8 cellular contexts compared by ENCODE assay signal in the genomic region with DNA sequence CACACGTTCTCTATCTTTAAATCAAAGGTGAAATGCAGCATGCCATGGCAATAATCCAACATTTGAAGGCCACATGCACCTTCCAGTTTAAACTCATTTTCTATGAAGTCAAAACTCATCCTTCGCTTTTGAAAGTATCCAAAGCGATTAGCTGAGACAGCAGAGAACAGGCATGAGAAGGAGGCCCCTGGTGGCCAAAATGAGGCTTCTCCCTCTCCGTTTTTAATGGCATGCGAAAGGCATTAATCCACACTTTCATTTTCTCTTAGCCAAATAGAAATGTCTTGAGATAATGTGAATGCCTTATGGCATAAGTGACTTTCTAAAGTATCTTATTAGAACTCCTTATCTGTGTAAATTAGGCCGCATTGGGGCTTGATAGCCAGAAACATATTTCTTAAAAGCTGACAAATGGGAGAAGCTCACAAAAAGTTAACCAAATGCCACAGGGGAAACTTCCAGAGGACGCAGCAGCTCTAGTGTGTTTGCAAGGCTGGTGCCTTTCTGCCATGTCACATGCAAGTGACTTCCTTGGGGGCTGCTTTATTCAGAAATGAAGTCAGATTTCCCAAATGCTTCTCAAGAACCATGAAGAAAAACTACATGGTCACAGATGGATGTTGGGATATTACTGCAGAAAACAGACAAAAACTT.
DNase-seq lines count a peak whose midpoint lies in the region; ATAC-seq, FAIRE-seq and TF ChIP-seq lines count a peak whose summit lies in the region.

No MANE protein-coding gene starts in this region.

- no peaks in the 10 kb centered on the region for H3K4me1 Mint-ChIP-seq in Caco-2 (ENCODE audit: low read depth, unreplicated experiment)

- no peak for TF ChIP-seq RAD21 in HepG2 (CRISPR knock-in tag; IDR thresholded peaks at IDR 0.05)

- intact Hi-C loops in Caco-2 (cut with micrococcal nuclease; ENCODE audit: unreplicated experiment) (loop anchor here (2.0 kb wide), 1 partner anchor 24 kb away; no protein-coding TSS in a partner anchor), adrenal gland (cut with DNase I) (no loop called here), HepG2 (cut with micrococcal nuclease; ENCODE audit: unreplicated experiment) (no loop called here)

- POLR2A ChIA-PET in Caco-2 (lab: Charles Lee) = no interaction called here
- POLR2A ChIA-PET in HepG2 (lab: Yijun Ruan, JAX) = no interaction called here

- TF ChIP-seq EP300 in HepG2 (IDR thresholded peaks at IDR 0.05; ENCODE audit: low read depth in 2 of 2, low read length in 2 of 2) (no peak), HepG2 (CRISPR knock-in tag; IDR thresholded peaks at IDR 0.05; ENCODE audit: borderline replicate concordance) (no peak)

- no peak overlapping the region for H3K27ac Mint-ChIP-seq in Caco-2 (ENCODE audit: unreplicated experiment)

- FAIRE-seq in HepG2 (lab: Jason Lieb, UNC) = no peak

- H3K4me3 ChIP-seq in Caco-2 (ENCODE audit: low read depth, low read length) = no peak overlapping the region
- H3K4me3 ChIP-seq in adrenal gland = peak overlapping the region in 1 of 4 donors; percentile 53
- H3K4me3 ChIP-seq in HepG2 (replicated peaks in 1 of 3; ENCODE audit: insufficient read depth in 1 of 3, low read depth in 2 of 3, low read length in 3 of 3) = no peak overlapping the region

- no peaks in the 10 kb centered on the region for H3K36me3 Mint-ChIP-seq in Caco-2 (ENCODE audit: insufficient read depth, unreplicated experiment)

- no peaks in the 10 kb centered on the region for H3K79me2 ChIP-seq in HepG2 (ENCODE audit: insufficient read depth, low read length)

- CTCF ChIA-PET in Caco-2 (lab: Charles Lee) = interaction anchor here (0.6 to 0.8 kb wide), 2 partner anchors 25 to 26 kb away, joined by 3 to 5 read pairs; no protein-coding TSS in a partner anchor
- CTCF ChIA-PET in HepG2 (lab: Yijun Ruan, JAX; ENCODE audit: low intra/inter-chr PET ratio, low total read pairs) = no interaction called here

- peaks cover 2% of the 10 kb centered on the region for H3K27me3 Mint-ChIP-seq in Caco-2 (ENCODE audit: insufficient read depth, unreplicated experiment)

- H3K36me3 ChIP-seq in Caco-2 (ENCODE audit: control insufficient read depth, insufficient read depth, low read length) = no peaks in the 10 kb centered on the region
- no peaks in the 10 kb centered on the region for H3K36me3 ChIP-seq in adrenal gland (replicated peaks in 1 of 2)
- no peaks in the 10 kb centered on the region for H3K36me3 ChIP-seq in HepG2 (replicated peaks in 1 of 2; ENCODE audit: control insufficient read depth in 1 of 2, insufficient read depth in 2 of 2, low read length in 2 of 2)

- H3K4me1 ChIP-seq in Caco-2 (no peaks in the 10 kb centered on the region), adrenal gland (replicated peaks in 1 of 2) (no peaks in the 10 kb centered on the region), HepG2 (ENCODE audit: insufficient read depth, low read length) (no peaks in the 10 kb centered on the region)

- in situ Hi-C loops in HepG2 (cut with HindIII; ENCODE audit: extremely low pct_ligation_motif_present, low pct_unique_long_range_greater_than_20kb) = no loop called here

- no peak overlapping the region for H2AFZ ChIP-seq in HepG2 (ENCODE audit: low read length)

- H3K9ac ChIP-seq in HepG2 (ENCODE audit: insufficient read depth, low read depth, low read length) = no peak overlapping the region

- TF ChIP-seq CTCF in Caco-2 (IDR thresholded peaks at IDR 0.05; ENCODE audit: insufficient read depth in 1 of 2, low read depth in 1 of 2, low read length in 1 of 2, severe bottlenecking in 1 of 2, unreplicated experiment in 1 of 2) (peak; percentile 46 to 72), adrenal gland (IDR thresholded peaks at IDR 0.05) (peak; percentile 46 to 72 (median 53)), HepG2 (CRISPR knock-in tag; IDR thresholded peaks at IDR 0.05) (no peak)

- no peaks in the 10 kb centered on the region for H3K27me3 ChIP-seq in Caco-2 (replicated peaks; ENCODE audit: control insufficient read depth, insufficient read depth, low read length)
- H3K27me3 ChIP-seq in adrenal gland = no peaks in the 10 kb centered on the region
- no peaks in the 10 kb centered on the region for H3K27me3 ChIP-seq in HepG2 (ENCODE audit: control insufficient read depth in 1 of 2, insufficient read depth in 2 of 2, low read length in 2 of 2)

- no peaks in the 10 kb centered on the region for H3K9me3 ChIP-seq in Caco-2
- H3K9me3 ChIP-seq in adrenal gland (replicated peaks in 1 of 3) = no peaks in the 10 kb centered on the region
- peaks cover 74% of the 10 kb centered on the region for H3K9me3 ChIP-seq in HepG2 (ENCODE audit: low read length)

- H3K4me2 ChIP-seq in HepG2 (ENCODE audit: low read depth, low read length) = peak overlapping the region; percentile 3; the same call in 1 of the 2 replicates

- ATAC-seq in HG02798 (IDR thresholded peaks at IDR 0.05; ENCODE audit: poor library complexity, unreplicated experiment) (peak; percentile 61), HepG2 (peak; percentile 49; the same call in 1 of the 3 replicates)

- TF ChIP-seq POLR2A in adrenal gland (IDR thresholded peaks at IDR 0.05) = no peak
- TF ChIP-seq POLR2A in HepG2 (IDR thresholded peaks at IDR 0.05; ENCODE audit: insufficient read depth in 1 of 2, low read depth in 2 of 2, low read length in 2 of 2) = no peak

- peak in 1 of 2 experiments; percentile 25 for DNase-seq in Caco-2
- peak in 6 of 7 donors; percentile 22 to 54 (median 38) for DNase-seq in adrenal gland
- no peak for DNase-seq in HepG2 (ENCODE audit: low spot score)
- no peak for DNase-seq in AG08396 (ENCODE audit: low spot score)
- no peak for DNase-seq in GOT3 (lab: John Stamatoyannopoulos, UW)
- DNase-seq in GF-D8 (lab: John Stamatoyannopoulos, UW) = no peak
- no peak for DNase-seq in NCI-H524 treated with DMSO at 0.1 percent for 48 hours (lab: John Stamatoyannopoulos, UW)

- H3K27ac ChIP-seq in adrenal gland (no peak overlapping the region), HepG2 (ENCODE audit: extremely low read length, insufficient read depth, low read length) (no peak overlapping the region)

- WGBS in adrenal gland, 4 donors = 20 to 29% (median 24%) methylated on average over 7 of the region's 7 CpGs
- 19% methylated on average over 7 of the region's 7 CpGs for WGBS in HepG2 (ENCODE audit: low lambda C conversion rate)

- BruUV-seq in Caco-2 (replicated peaks; lab: Mats Ljungman, UMichigan) = no TSS peak
- no TSS peak for BruUV-seq in HepG2 (replicated peaks; lab: Mats Ljungman, UMichigan)

- no peak overlapping the region for H3K4me3 Mint-ChIP-seq in Caco-2 (ENCODE audit: unreplicated experiment)

- H3K9me3 Mint-ChIP-seq in Caco-2 (ENCODE audit: unreplicated experiment) = no peaks in the 10 kb centered on the region

- H4K20me1 ChIP-seq in HepG2 (ENCODE audit: insufficient read depth, low read length) = no peaks in the 10 kb centered on the region

TF ChIP-seq in HepG2, 621 proteins besides CTCF, POLR2A, EP300 and RAD21:
- TF ChIP-seq, protein P1, sequence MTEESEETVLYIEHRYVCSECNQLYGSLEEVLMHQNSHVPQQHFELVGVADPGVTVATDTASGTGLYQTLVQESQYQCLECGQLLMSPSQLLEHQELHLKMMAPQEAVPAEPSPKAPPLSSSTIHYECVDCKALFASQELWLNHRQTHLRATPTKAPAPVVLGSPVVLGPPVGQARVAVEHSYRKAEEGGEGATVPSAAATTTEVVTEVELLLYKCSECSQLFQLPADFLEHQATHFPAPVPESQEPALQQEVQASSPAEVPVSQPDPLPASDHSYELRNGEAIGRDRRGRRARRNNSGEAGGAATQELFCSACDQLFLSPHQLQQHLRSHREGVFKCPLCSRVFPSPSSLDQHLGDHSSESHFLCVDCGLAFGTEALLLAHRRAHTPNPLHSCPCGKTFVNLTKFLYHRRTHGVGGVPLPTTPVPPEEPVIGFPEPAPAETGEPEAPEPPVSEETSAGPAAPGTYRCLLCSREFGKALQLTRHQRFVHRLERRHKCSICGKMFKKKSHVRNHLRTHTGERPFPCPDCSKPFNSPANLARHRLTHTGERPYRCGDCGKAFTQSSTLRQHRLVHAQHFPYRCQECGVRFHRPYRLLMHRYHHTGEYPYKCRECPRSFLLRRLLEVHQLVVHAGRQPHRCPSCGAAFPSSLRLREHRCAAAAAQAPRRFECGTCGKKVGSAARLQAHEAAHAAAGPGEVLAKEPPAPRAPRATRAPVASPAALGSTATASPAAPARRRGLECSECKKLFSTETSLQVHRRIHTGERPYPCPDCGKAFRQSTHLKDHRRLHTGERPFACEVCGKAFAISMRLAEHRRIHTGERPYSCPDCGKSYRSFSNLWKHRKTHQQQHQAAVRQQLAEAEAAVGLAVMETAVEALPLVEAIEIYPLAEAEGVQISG (CRISPR knock-in tag; IDR thresholded peaks at IDR 0.05) = no peak
- no peak for TF ChIP-seq ZNF652 (CRISPR knock-in tag; IDR thresholded peaks at IDR 0.05; ENCODE audit: borderline replicate concordance, low read depth)
- no peak for TF ChIP-seq RBM39 (IDR thresholded peaks at IDR 0.05; ENCODE audit: low read depth, low read length, poor library complexity, severe bottlenecking)
- TF ChIP-seq CC2D1A (CRISPR knock-in tag; IDR thresholded peaks at IDR 0.05) = no peak
- TF ChIP-seq REPIN1 (CRISPR knock-in tag; IDR thresholded peaks at IDR 0.05; ENCODE audit: borderline replicate concordance, low read depth) = no peak
- TF ChIP-seq ZSCAN5A (CRISPR knock-in tag; IDR thresholded peaks at IDR 0.05; ENCODE audit: borderline replicate concordance) = no peak
- TF ChIP-seq YEATS2 (CRISPR knock-in tag; IDR thresholded peaks at IDR 0.05; ENCODE audit: borderline replicate concordance) = no peak
- TF ChIP-seq REXO4 (CRISPR knock-in tag; IDR thresholded peaks at IDR 0.05; ENCODE audit: borderline replicate concordance) = no peak
- no peak for TF ChIP-seq ZBTB38 (CRISPR knock-in tag; IDR thresholded peaks at IDR 0.05)
TF ChIP-seq in HepG2: peak in this region for 0.

Comparison
In these comparisons a context has a peak if more than half of its experiments do, and no peak if none do; other contexts are left out.
1. DNase-seq: peak in adrenal gland (6 of 7); none in HepG2 (single experiment), AG08396 (single experiment), GOT3 (single experiment), GF-D8 (single experiment) and NCI-H524 treated with DMSO at 0.1 percent for 48 hours (single experiment).